ENCODE assay signal across 9 cellular contexts in the genomic region with DNA sequence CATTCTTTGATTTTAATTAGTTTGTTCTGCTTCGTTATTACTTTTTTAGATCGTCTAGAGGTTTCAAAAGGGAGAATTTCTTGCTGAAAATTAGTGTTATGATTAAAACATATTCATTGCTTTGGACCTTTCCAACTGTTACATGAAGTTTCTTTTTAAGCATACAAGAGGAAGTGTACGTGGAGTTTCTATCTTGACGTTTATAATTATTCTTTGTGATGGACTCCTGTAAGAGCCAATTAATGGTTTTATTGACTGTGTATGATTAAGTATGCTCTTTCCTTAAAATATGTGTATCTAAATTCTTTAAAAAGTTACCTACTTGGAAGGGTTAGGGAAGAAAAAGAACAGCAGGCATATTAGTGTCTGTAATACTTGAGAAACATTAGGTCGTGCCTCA. TPM values are rescaled to one million over a fixed set of nuclear protein-coding genes. Genes with fewer than 3 reads are reported as not detected.
A peak's percentile ranks its signal among the peaks of the same experiment; 100 is the strongest.
DNase-seq lines count a peak whose midpoint lies in the region; ATAC-seq and TF ChIP-seq lines count a peak whose summit lies in the region.
"Had no signal": no experiment of that assay in that cellular context is flagged by ENCODE, and none has a peak within 500 bp of the region (broad histone marks: within the 10 kb centered on the region; RNA-seq: fewer than 3 reads in every experiment).

No MANE protein-coding gene starts in this region.

- H3K79me2 ChIP-seq in GM23248 (ENCODE audit: insufficient read depth) (peaks cover 100% of the 10 kb centered on the region), SU-DHL-6 (ENCODE audit: insufficient read depth, low read length) (peaks cover 100% of the 10 kb centered on the region), hepatocyte (peaks cover 95% of the 10 kb centered on the region), trophoblast cell (ENCODE audit: control insufficient read depth, insufficient read depth, low read length, poor library complexity) (peaks cover 2% of the 10 kb centered on the region)

- no peak overlapping the region for H2BK5ac ChIP-seq in trophoblast cell (ENCODE audit: low read depth, low read length, poor library complexity)

- H3K4me1 ChIP-seq in GM23248 (ENCODE audit: insufficient read depth) (peaks cover 20% of the 10 kb centered on the region), hepatocyte (ENCODE audit: insufficient read depth) (peaks cover 15% of the 10 kb centered on the region), skeletal muscle tissue (ENCODE audit: control insufficient read depth in 3 of 3, insufficient read depth in 3 of 3, low read length in 3 of 3) (peaks cover 16 to 18% (median 17%) of the 10 kb centered on the region in 3 donors), trophoblast cell (ENCODE audit: control insufficient read depth in 1 of 2, insufficient read depth in 2 of 2, low read length in 2 of 2) (peaks cover 1 to 5% of the 10 kb centered on the region in 2 experiments)

- H3K9me2 ChIP-seq in GM23248 (ENCODE audit: insufficient read depth): no peaks in the 10 kb centered on the region
- no peaks in the 10 kb centered on the region for H3K9me2 ChIP-seq in SU-DHL-6 (replicated peaks; ENCODE audit: insufficient read depth, low read length)
- H3K9me2 ChIP-seq in hepatocyte (replicated peaks; ENCODE audit: insufficient read depth): no peaks in the 10 kb centered on the region

- H3K18ac ChIP-seq in trophoblast cell (ENCODE audit: low read length): no peak overlapping the region

- H4K20me1 ChIP-seq in GM23248 (ENCODE audit: insufficient read depth) (no peaks in the 10 kb centered on the region), SU-DHL-6 (ENCODE audit: low read depth, low read length) (peaks cover 55% of the 10 kb centered on the region), hepatocyte (ENCODE audit: insufficient read depth, poor library complexity, severe bottlenecking) (peaks cover 3% of the 10 kb centered on the region)

- H3K79me1 ChIP-seq in trophoblast cell (ENCODE audit: low read length): no peaks in the 10 kb centered on the region

- TF ChIP-seq CTCF in SU-DHL-6 (IDR thresholded peaks at IDR 0.05; ENCODE audit: insufficient read depth, low read length, poor library complexity, severe bottlenecking) (no peak), hepatocyte (IDR thresholded peaks at IDR 0.05; ENCODE audit: poor library complexity) (no peak)

- no peak overlapping the region for H3K23ac ChIP-seq in trophoblast cell (ENCODE audit: low read length)

- no peak overlapping the region for H3K4ac ChIP-seq in trophoblast cell (ENCODE audit: low read depth, low read length)

- 15 to 16% methylated on average over 5 of the region's 5 CpGs for WGBS in GM23248 (ENCODE audit: low coverage in 1 of 2, low lambda C conversion rate in 2 of 2, missing lambda C conversion rate in 2 of 2), 2 experiments
- WGBS in hepatocyte (ENCODE audit: low lambda C conversion rate, missing lambda C conversion rate): 78% methylated on average over 5 of the region's 5 CpGs
- WGBS in trophoblast cell (ENCODE audit: extremely low coverage, insufficient coverage, insufficient read length): no CpG with 5 or more reads among the region's 5 CpGs

- no peak for DNase-seq in GM23248
- DNase-seq in hepatocyte (ENCODE audit: low spot score): no peak
- no peak for DNase-seq in trophoblast cell
- DNase-seq in SKM-1 (lab: John Stamatoyannopoulos, UW; ENCODE audit: unreplicated experiment): no peak
- DNase-seq: activated CD8-positive, alpha-beta memory T cell treated with anti-CD3 and anti-CD28 coated beads, Interleukin-2, amount 50 U/mL, for 4 hours had no signal

- H3K27ac ChIP-seq in GM23248 (peak overlapping the region; percentile 94), SU-DHL-6 (ENCODE audit: low read depth, low read length) (peak overlapping the region; percentile 13; the same call in 1 of the 2 replicates), hepatocyte (peak overlapping the region; percentile 95), skeletal muscle tissue (ENCODE audit: low read depth, low read length) (peak overlapping the region; percentile 83), trophoblast cell (ENCODE audit: low read depth, low read length) (no peak overlapping the region)

- H3K36me3 ChIP-seq in GM23248 (ENCODE audit: low read depth) (0 out of 2 replicates have a peak, but pooled peaks cover 5% of the 10 kb centered on the region), SU-DHL-6 (ENCODE audit: low read length) (peaks cover 4% of the 10 kb centered on the region; the same call in 1 of the 2 replicates), hepatocyte (replicated peaks; ENCODE audit: insufficient read depth, low read depth) (no peaks in the 10 kb centered on the region), skeletal muscle tissue (ENCODE audit: control insufficient read depth in 3 of 3, insufficient read depth in 3 of 3, low read length in 3 of 3) (no peaks in the 10 kb centered on the region), trophoblast cell (ENCODE audit: control insufficient read depth in 1 of 2, insufficient read depth in 2 of 2, low read length in 2 of 2) (peaks cover 0 to 1% of the 10 kb centered on the region in 2 experiments)

- peak overlapping the region; percentile 58 for H3K4me3 ChIP-seq in GM23248
- H3K4me3 ChIP-seq in SU-DHL-6 (ENCODE audit: insufficient read depth, low read length, poor library complexity, severe bottlenecking): no peak overlapping the region
- H3K4me3 ChIP-seq in hepatocyte: no peak overlapping the region
- H3K4me3 ChIP-seq in skeletal muscle tissue (ENCODE audit: low read length in 3 of 3): peak overlapping the region in 2 of 3 donors; percentile 0 to 68
- no peak overlapping the region for H3K4me3 ChIP-seq in trophoblast cell (ENCODE audit: low read depth, low read length)

- H3K9me3 ChIP-seq in GM23248 (ENCODE audit: low read depth) (no peaks in the 10 kb centered on the region), SU-DHL-6 (ENCODE audit: insufficient read depth, low read length) (no peaks in the 10 kb centered on the region), hepatocyte (ENCODE audit: low read depth) (no peaks in the 10 kb centered on the region), skeletal muscle tissue (ENCODE audit: control insufficient read depth in 3 of 3, low read length in 3 of 3) (no peaks in the 10 kb centered on the region), trophoblast cell (ENCODE audit: insufficient read depth, low read depth, low read length) (no peaks in the 10 kb centered on the region)

- ATAC-seq in GM18868 (IDR thresholded peaks at IDR 0.05; ENCODE audit: unreplicated experiment) (no peak), GM19023 (IDR thresholded peaks at IDR 0.05; ENCODE audit: unreplicated experiment) (no peak)

- in situ Hi-C loops in GM23248 (cut with MboI): no loop called here

- H3K4me2 ChIP-seq in GM23248 (ENCODE audit: unreplicated experiment) (peak overlapping the region; percentile 71), SU-DHL-6 (ENCODE audit: low read depth, low read length, poor library complexity, severe bottlenecking) (peak overlapping the region; percentile 18), hepatocyte (peak overlapping the region; percentile 73), trophoblast cell (ENCODE audit: low read length) (no peak overlapping the region)

- H3F3A ChIP-seq in GM23248 (ENCODE audit: insufficient read depth) (peaks cover 45% of the 10 kb centered on the region), SU-DHL-6 (ENCODE audit: insufficient read depth) (peaks cover 6% of the 10 kb centered on the region)

- no peak overlapping the region for H2AK5ac ChIP-seq in trophoblast cell (ENCODE audit: low read length)

- H4K91ac ChIP-seq in trophoblast cell (ENCODE audit: low read depth, low read length): no peak overlapping the region

- no peak overlapping the region for H4K12ac ChIP-seq in trophoblast cell (ENCODE audit: low read depth, low read length)

- no peak overlapping the region for H2BK120ac ChIP-seq in trophoblast cell (ENCODE audit: insufficient read depth, low read length, poor library complexity)

- H3K9ac ChIP-seq in GM23248 (peak overlapping the region; percentile 82), SU-DHL-6 (ENCODE audit: low read length) (no peak overlapping the region), skeletal muscle tissue (ENCODE audit: low read depth in 1 of 3, low read length in 3 of 3) (peak overlapping the region in 1 of 3 donors; percentile 35), trophoblast cell (ENCODE audit: low read length) (no peak overlapping the region)

- H2AFZ ChIP-seq in GM23248 (no peak overlapping the region), SU-DHL-6 (ENCODE audit: low read depth, low read length, severe bottlenecking) (no peak overlapping the region), hepatocyte (no peak overlapping the region), trophoblast cell (ENCODE audit: insufficient read depth, low read length, poor library complexity) (no peak overlapping the region)

- H3K27me3 ChIP-seq in GM23248 (replicated peaks; ENCODE audit: insufficient read depth): no peaks in the 10 kb centered on the region
- H3K27me3 ChIP-seq in SU-DHL-6 (ENCODE audit: low read length): no peaks in the 10 kb centered on the region
- H3K27me3 ChIP-seq in hepatocyte: no peaks in the 10 kb centered on the region
- no peaks in the 10 kb centered on the region for H3K27me3 ChIP-seq in skeletal muscle tissue (ENCODE audit: control insufficient read depth in 3 of 3, insufficient read depth in 3 of 3, low read length in 3 of 3)
- no peaks in the 10 kb centered on the region for H3K27me3 ChIP-seq in trophoblast cell (ENCODE audit: insufficient read depth, low read length)

- H4K8ac ChIP-seq in trophoblast cell (ENCODE audit: low read depth, low read length): no peak overlapping the region

- H3K14ac ChIP-seq in trophoblast cell (ENCODE audit: low read length): no peak overlapping the region

- H2BK12ac ChIP-seq in trophoblast cell (ENCODE audit: low read length): no peak overlapping the region

RNA-seq across cellular contexts. Expression of a gene that starts 37.8 kb away (rescaled TPM):
- 12.5 and 16.5 TPM in 2 replicates for total RNA-seq in GM23248 (2014; rRNA removed; shearing (Covaris generic))
- polyA plus RNA-seq in GM23248 (2016; fragmentation: Nextera tagmentation; extraction: Ambion mirVana) (16.7 and 17.2 TPM in 2 replicates), hepatocyte (22.7 and 24.3 TPM in 2 replicates)
- total RNA-seq in hepatocyte (23.7 and 25.9 TPM in 2 replicates), skeletal muscle tissue (21.4 TPM)
- polyA plus RNA-seq in trophoblast cell (2013): 21.2 and 21.4 TPM in 2 replicates

Comparison
In these comparisons a context has a peak if more than half of its experiments do, and no peak if none do; other contexts are left out.
1. H3K4me3 ChIP-seq: peak in GM23248 (single experiment) and skeletal muscle tissue (2 of 3); none in SU-DHL-6 (single experiment), hepatocyte (single experiment) and trophoblast cell (single experiment).